Comparison of ENCODE assay signal across 17 cellular contexts in the genomic region with DNA sequence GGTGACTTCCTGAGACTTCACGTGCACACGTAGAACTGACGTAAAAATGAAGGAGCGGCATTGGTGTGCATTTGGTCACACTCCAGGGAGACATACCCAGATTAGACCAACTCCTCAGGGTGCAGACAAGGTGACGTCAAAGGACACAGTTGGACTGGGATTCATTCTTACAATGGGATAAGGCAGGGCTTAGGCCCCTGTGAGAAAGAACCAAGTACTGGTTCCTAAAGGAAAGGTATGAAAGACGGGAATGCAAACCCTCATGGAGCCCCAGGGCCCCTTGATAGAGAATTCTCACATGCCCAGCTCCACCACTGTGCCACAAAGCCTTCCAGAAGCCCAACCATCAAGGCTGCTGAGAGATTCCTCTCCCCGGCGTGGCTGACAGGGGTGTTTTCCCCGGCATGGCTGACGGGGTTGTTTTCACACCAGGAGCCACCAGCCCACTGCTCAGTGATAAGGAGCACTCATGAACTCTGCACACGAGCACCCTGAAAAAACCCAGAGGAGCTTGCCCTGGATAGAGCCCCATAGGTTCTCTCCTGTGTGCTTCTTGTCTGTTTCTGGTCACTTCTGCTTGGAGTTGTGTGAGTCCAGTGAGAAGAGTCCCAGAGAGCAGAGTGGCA.
DNase-seq lines count a peak whose midpoint lies in the region; ATAC-seq, FAIRE-seq and TF ChIP-seq lines count a peak whose summit lies in the region.
"Had no signal": no experiment of that assay in that cellular context is flagged by ENCODE, and none has a peak within 500 bp of the region (broad histone marks: within the 10 kb centered on the region; RNA-seq: fewer than 3 reads in every experiment).

No MANE protein-coding gene starts in this region.

- no peaks in the 10 kb centered on the region for H3K9me3 Mint-ChIP-seq in nephron
- H3K9me3 Mint-ChIP-seq: CD4-positive, CD25-positive, alpha-beta regulatory T cell had no signal

- H3K9ac ChIP-seq in HepG2 (ENCODE audit: insufficient read depth, low read depth, low read length) = no peak overlapping the region

- no peaks in the 10 kb centered on the region for H3K36me3 Mint-ChIP-seq in nephron (ENCODE audit: low read depth)
- H3K36me3 Mint-ChIP-seq: CD4-positive, CD25-positive, alpha-beta regulatory T cell had no signal

- H3K79me2 ChIP-seq in HepG2 (ENCODE audit: insufficient read depth, low read length) = no peaks in the 10 kb centered on the region

- H3K36me3 ChIP-seq in heart right ventricle (peaks cover 0 to 6% (median 0%) of the 10 kb centered on the region in 9 donors), HepG2 (replicated peaks in 1 of 2; ENCODE audit: control insufficient read depth in 1 of 2, insufficient read depth in 2 of 2, low read length in 2 of 2) (peaks cover 0 to 3% of the 10 kb centered on the region in 2 experiments; a peak in 2 of 5 replicates)
- H3K36me3 ChIP-seq: MG63, Peyer's patch had no signal

- 55 to 62% methylated on average over 11 of the region's 11 CpGs for WGBS in heart right ventricle, 2 donors
- WGBS in HepG2 (ENCODE audit: low lambda C conversion rate) = 96% methylated on average over 10 of the region's 11 CpGs

- intact Hi-C loops in Right ventricle myocardium inferior (cut with DNase I) (no loop called here), cardiac septum (cut with DNase I) (loop anchor here (5.0 kb wide), 1 partner anchor 196 kb away; no protein-coding TSS in a partner anchor), heart right ventricle (cut with DNase I) (no loop called here), HepG2 (cut with micrococcal nuclease; ENCODE audit: unreplicated experiment) (no loop called here)

- peaks cover 50% of the 10 kb centered on the region for H3K4me1 Mint-ChIP-seq in nephron
- H3K4me1 Mint-ChIP-seq: CD4-positive, CD25-positive, alpha-beta regulatory T cell had no signal

- CTCF ChIA-PET in HEK293T (lab: Yijun Ruan, JAX) = no interaction called here
- CTCF ChIA-PET in HepG2 (lab: Yijun Ruan, JAX; ENCODE audit: low intra/inter-chr PET ratio, low total read pairs) = no interaction called here

- H3K4me3 Mint-ChIP-seq in nephron = no peak overlapping the region
- H3K4me3 Mint-ChIP-seq: CD4-positive, CD25-positive, alpha-beta regulatory T cell had no signal

- H3K4me3 ChIP-seq in heart right ventricle (no peak overlapping the region), HepG2 (replicated peaks in 1 of 3; ENCODE audit: insufficient read depth in 1 of 3, low read depth in 2 of 3, low read length in 3 of 3) (no peak overlapping the region)
- H3K4me3 ChIP-seq: MG63, Peyer's patch had no signal

- no peak for FAIRE-seq in HepG2 (lab: Jason Lieb, UNC)
- FAIRE-seq: A204.1, GM12892, H54 had no signal

- H3K27me3 Mint-ChIP-seq in nephron (ENCODE audit: low read depth) = peaks cover 11% of the 10 kb centered on the region

- TF ChIP-seq RAD21 in HepG2 (CRISPR knock-in tag; IDR thresholded peaks at IDR 0.05) = no peak

- H3K9me3 ChIP-seq in heart right ventricle = no peaks in the 10 kb centered on the region
- no peaks in the 10 kb centered on the region for H3K9me3 ChIP-seq in HepG2 (ENCODE audit: low read length)
- H3K9me3 ChIP-seq: MG63, Peyer's patch had no signal

- TF ChIP-seq EP300 in HepG2 (IDR thresholded peaks at IDR 0.05; ENCODE audit: low read depth in 2 of 2, low read length in 2 of 2) = no peak
- TF ChIP-seq EP300 in HepG2 (CRISPR knock-in tag; IDR thresholded peaks at IDR 0.05; ENCODE audit: borderline replicate concordance) = no peak

- H2AFZ ChIP-seq in HepG2 (ENCODE audit: low read length) = no peak overlapping the region

- H3K27me3 ChIP-seq in heart right ventricle = no peaks in the 10 kb centered on the region
- H3K27me3 ChIP-seq in HepG2 (ENCODE audit: control insufficient read depth in 1 of 2, insufficient read depth in 2 of 2, low read length in 2 of 2) = no peaks in the 10 kb centered on the region
- H3K27me3 ChIP-seq: MG63, Peyer's patch had no signal

- TF ChIP-seq CTCF in heart right ventricle (IDR thresholded peaks at IDR 0.05) (no peak), nephron (IDR thresholded peaks at IDR 0.05; ENCODE audit: unreplicated experiment in 3 of 3) (no peak), HepG2 (CRISPR knock-in tag; IDR thresholded peaks at IDR 0.05) (no peak)

- H3K4me1 ChIP-seq in heart right ventricle (peaks cover 0 to 47% (median 6%) of the 10 kb centered on the region in 9 donors), HepG2 (ENCODE audit: insufficient read depth, low read length) (peaks cover 7% of the 10 kb centered on the region; the same call in 1 of the 2 replicates)
- H3K4me1 ChIP-seq: Peyer's patch had no signal

- ATAC-seq in Right ventricle myocardium inferior (peak; percentile 38), heart right ventricle (peak in 7 of 8 donors; percentile 28 to 64 (median 51)), GM19328 (IDR thresholded peaks at IDR 0.05; ENCODE audit: unreplicated experiment) (no peak), HepG2 (no peak)

- DNase-seq in Right ventricle myocardium inferior (ENCODE audit: missing footprints) (no peak), cardiac septum (ENCODE audit: low spot score) (no peak), heart right ventricle (peak in 1 of 2 donors; percentile 22), HEK293T (ENCODE audit: extremely low spot score) (no peak), HepG2 (ENCODE audit: low spot score) (no peak)
- DNase-seq in activated CD8-positive, alpha-beta memory T cell treated with anti-CD3 and anti-CD28 coated beads for 24 hours = no peak
- DNase-seq: CD4-positive, CD25-positive, alpha-beta regulatory T cell; DMS79 treated with DMSO at 0.1 percent for 48 hours; GDM1; MG63; NCI-H510A; Peyer's patch had no signal

- no peak overlapping the region for H3K4me2 ChIP-seq in HepG2 (ENCODE audit: low read depth, low read length)

- no peak for TF ChIP-seq POLR2A in HepG2 (IDR thresholded peaks at IDR 0.05; ENCODE audit: insufficient read depth in 1 of 2, low read depth in 2 of 2, low read length in 2 of 2)

- no TSS peak for BruUV-seq in HepG2 (replicated peaks; lab: Mats Ljungman, UMichigan)

- peak overlapping the region; percentile 31 to 71 (median 49) for H3K27ac Mint-ChIP-seq in nephron
- H3K27ac Mint-ChIP-seq: CD4-positive, CD25-positive, alpha-beta regulatory T cell had no signal

- in situ Hi-C loops in HepG2 (cut with HindIII; ENCODE audit: extremely low pct_ligation_motif_present, low pct_unique_long_range_greater_than_20kb) = no loop called here

- POLR2A ChIA-PET in HEK293T (lab: Yijun Ruan, JAX) = interaction anchor here (0.6 kb wide), 1 partner anchor 116 kb away, joined by 3 read pairs; the partner anchor contains the start of gene FAM8A1
- POLR2A ChIA-PET in HepG2 (lab: Yijun Ruan, JAX) = no interaction called here

- H4K20me1 ChIP-seq in HepG2 (ENCODE audit: insufficient read depth, low read length) = no peaks in the 10 kb centered on the region

- H3K27ac ChIP-seq in heart right ventricle (peak overlapping the region in 8 of 10 donors; percentile 26 to 81 (median 68)), HepG2 (ENCODE audit: extremely low read length, insufficient read depth, low read length) (no peak overlapping the region)
- H3K27ac ChIP-seq: Peyer's patch had no signal

TF ChIP-seq in HEK293T, 16 proteins besides CTCF, POLR2A, EP300 and RAD21:
- TF ChIP-seq ELF4 (IDR thresholded peaks at IDR 0.05) (no peak), TARDBP (IDR thresholded peaks at IDR 0.05) (no peak), LEF1 (IDR thresholded peaks at IDR 0.05; ENCODE audit: borderline replicate concordance) (no peak), FOXA1 (IDR thresholded peaks at IDR 0.05) (no peak), BHLHE40 (IDR thresholded peaks at IDR 0.05; ENCODE audit: borderline replicate concordance) (no peak), FOXM1 (IDR thresholded peaks at IDR 0.05; ENCODE audit: borderline replicate concordance) (no peak), NFRKB (IDR thresholded peaks at IDR 0.05) (no peak), ARNT (IDR thresholded peaks at IDR 0.05) (no peak), PKNOX1 (IDR thresholded peaks at IDR 0.05) (no peak), HDGF (IDR thresholded peaks at IDR 0.05; ENCODE audit: borderline replicate concordance) (no peak), L3MBTL2 (conservative IDR thresholded peaks at IDR 0.05) (no peak)
TF ChIP-seq in HEK293T: peak in this region for 0.

TF ChIP-seq in HepG2, 621 proteins besides CTCF, POLR2A, EP300 and RAD21:
- TF ChIP-seq SMARCC2 (IDR thresholded peaks at IDR 0.05) = no peak
- no peak for TF ChIP-seq STAG1 (CRISPR knock-in tag; IDR thresholded peaks at IDR 0.05)
- no peak for TF ChIP-seq ZNF280D (CRISPR knock-in tag; IDR thresholded peaks at IDR 0.05)
- no peak for TF ChIP-seq XBP1 (CRISPR knock-in tag; IDR thresholded peaks at IDR 0.05)
TF ChIP-seq in HepG2: peak in this region for 0.

Comparison
In these comparisons a context has a peak if more than half of its experiments do, and no peak if none do; other contexts are left out.
1. ATAC-seq: peak in Right ventricle myocardium inferior (single experiment) and heart right ventricle (7 of 8); none in GM19328 (single experiment) and HepG2 (single experiment).